In the genomic region with DNA sequence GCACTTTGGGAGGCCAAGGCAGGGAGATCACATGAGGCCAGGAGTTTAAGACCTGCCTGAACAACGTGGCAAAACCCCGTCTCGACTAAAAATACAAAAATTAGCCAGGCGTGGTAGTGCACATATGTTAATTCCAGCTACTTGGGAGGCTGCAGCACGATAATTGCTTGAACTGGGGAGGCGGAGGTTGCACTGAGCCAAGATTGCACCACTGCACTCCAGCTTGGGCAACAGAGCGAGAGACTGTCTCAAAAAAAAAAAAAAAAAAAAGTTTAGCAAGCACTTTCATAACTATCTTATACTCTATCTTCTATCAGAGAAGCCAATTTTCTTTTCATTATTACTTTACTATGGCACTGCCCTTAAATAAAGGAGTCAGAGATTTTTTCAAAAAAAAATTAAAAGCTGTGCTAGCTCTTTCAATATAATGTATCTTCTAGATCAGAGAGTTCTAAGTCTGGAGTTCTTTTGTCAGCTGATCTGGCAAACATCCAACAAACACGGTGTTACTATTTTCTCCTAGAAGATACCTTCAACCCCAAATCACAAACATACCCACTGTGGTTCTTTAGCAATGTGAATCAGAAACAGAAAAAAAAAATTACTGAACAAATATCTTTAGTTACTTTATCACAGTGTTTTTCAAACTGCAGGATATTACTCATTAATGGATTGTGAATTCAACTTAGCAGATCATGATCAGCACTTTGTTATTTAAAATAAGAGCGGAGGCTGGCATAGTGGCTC, we compare ENCODE assay signal across 11 cellular contexts. TPM values are rescaled to one million over a fixed set of nuclear protein-coding genes. Genes with fewer than 3 reads are reported as not detected.
DNase-seq lines count a peak whose midpoint lies in the region; ATAC-seq and TF ChIP-seq lines count a peak whose summit lies in the region.
"Had no signal": no experiment of that assay in that cellular context is flagged by ENCODE, and none has a peak within 500 bp of the region (broad histone marks: within the 10 kb centered on the region; RNA-seq: fewer than 3 reads in every experiment).

No MANE protein-coding gene starts in this region.

- no peak for TF ChIP-seq CTCF in astrocyte of the spinal cord (IDR thresholded peaks at IDR 0.05; ENCODE audit: low read depth, low read length)
- TF ChIP-seq CTCF in type B pancreatic cell (conservative IDR thresholded peaks at IDR 0.05), result no peak

- H3K4me1 Mint-ChIP-seq in activated naive CD4-positive, alpha-beta T cell treated with anti-CD3 and anti-CD28 coated beads, Interleukin-2, amount 50 U/mL, for 24 hours, result peaks cover 41% of the 10 kb centered on the region
- peaks cover 11% of the 10 kb centered on the region for H3K4me1 Mint-ChIP-seq in type B pancreatic cell (ENCODE audit: unreplicated experiment)

- H3K4me3 Mint-ChIP-seq in activated naive CD4-positive, alpha-beta T cell treated with anti-CD3 and anti-CD28 coated beads, Interleukin-2, amount 50 U/mL, for 24 hours, result peak overlapping the region; percentile 79
- H3K4me3 Mint-ChIP-seq in type B pancreatic cell, result peak overlapping the region; percentile 78

- H3K9me3 Mint-ChIP-seq in activated naive CD4-positive, alpha-beta T cell treated with anti-CD3 and anti-CD28 coated beads, Interleukin-2, amount 50 U/mL, for 24 hours, result no peaks in the 10 kb centered on the region
- no peaks in the 10 kb centered on the region for H3K9me3 Mint-ChIP-seq in type B pancreatic cell

- ATAC-seq in GM18907 (IDR thresholded peaks at IDR 0.05; ENCODE audit: unreplicated experiment), result no peak
- no peak for ATAC-seq in HG03439 (IDR thresholded peaks at IDR 0.05; ENCODE audit: unreplicated experiment)

- in situ Hi-C loops in astrocyte of the spinal cord (cut with HindIII; ENCODE audit: low sequenced_read_pairs), result no loop called here

- H3K27ac Mint-ChIP-seq in activated naive CD4-positive, alpha-beta T cell treated with anti-CD3 and anti-CD28 coated beads, Interleukin-2, amount 50 U/mL, for 24 hours, result peak overlapping the region; percentile 46
- H3K27ac Mint-ChIP-seq in type B pancreatic cell, result peak overlapping the region; percentile 78

- no peak overlapping the region for H3K4me3 ChIP-seq in astrocyte of the spinal cord (ENCODE audit: low read depth, low read length)

- no peaks in the 10 kb centered on the region for H3K27me3 Mint-ChIP-seq in activated naive CD4-positive, alpha-beta T cell treated with anti-CD3 and anti-CD28 coated beads, Interleukin-2, amount 50 U/mL, for 24 hours
- no peaks in the 10 kb centered on the region for H3K27me3 Mint-ChIP-seq in type B pancreatic cell

- DNase-seq in activated naive CD4-positive, alpha-beta T cell treated with Interleukin-2 at 50 U/mL for 16 hours, result no peak
- DNase-seq in astrocyte of the spinal cord (ENCODE audit: low read depth, low spot score) (peak; percentile 29), kidney glomerular epithelial cell (lab: John Stamatoyannopoulos, UW) (peak; percentile 82), type B pancreatic cell (ENCODE audit: extremely low spot score, unreplicated experiment) (no peak), NCI-H345 (lab: John Stamatoyannopoulos, UW) (no peak)
- DNase-seq: activated CD4-positive, CD25-positive, alpha-beta regulatory T cell; DMS53; stimulated activated CD4-positive, alpha-beta T cell treated with anti-CD3 and anti-CD28 coated beads, Interleukin-4, amount 100 ng/mL, for 24 hours had no signal

- H3K36me3 Mint-ChIP-seq in activated naive CD4-positive, alpha-beta T cell treated with anti-CD3 and anti-CD28 coated beads, Interleukin-2, amount 50 U/mL, for 24 hours, result peaks cover 11% of the 10 kb centered on the region
- peaks cover 24% of the 10 kb centered on the region for H3K36me3 Mint-ChIP-seq in type B pancreatic cell

RNA-seq across cellular contexts. Expression of gene ZNF770, which starts 3.0 kb away (rescaled TPM):
- 58.7 and 68.3 TPM in 2 replicates for total RNA-seq in type B pancreatic cell (ENCODE audit: low replicate concordance)

RNA-seq across cellular contexts. Expression of gene AQR, which starts 15.5 kb away (rescaled TPM):
- total RNA-seq in type B pancreatic cell (ENCODE audit: low replicate concordance), result 38.0 and 38.3 TPM in 2 replicates

Comparison
In these comparisons a context has a peak if more than half of its experiments do, and no peak if none do; other contexts are left out.
1. DNase-seq: peak in astrocyte of the spinal cord (single experiment) and kidney glomerular epithelial cell (single experiment); none in activated naive CD4-positive, alpha-beta T cell treated with Interleukin-2 at 50 U/mL for 16 hours (single experiment), type B pancreatic cell (single experiment) and NCI-H345 (single experiment).